Comparison of ENCODE assay signal across 12 cellular contexts in genomic region chr1:111213412-111213811, GRCh38. TPM values are rescaled to one million over a fixed set of nuclear protein-coding genes. Genes with fewer than 3 reads are reported as not detected.
DNase-seq lines count a peak whose midpoint lies in the region; ATAC-seq and TF ChIP-seq lines count a peak whose summit lies in the region.
"Had no signal": no experiment of that assay in that cellular context is flagged by ENCODE, and none has a peak within 500 bp of the region (broad histone marks: within the 10 kb centered on the region; RNA-seq: fewer than 3 reads in every experiment).

No MANE protein-coding gene starts in this region.

- intact Hi-C loops in stomach (cut with DNase I; ENCODE audit: low total_unique reads): no loop called here

- TF ChIP-seq CTCF in stomach (IDR thresholded peaks at IDR 0.05): no peak

- H3K27me3 ChIP-seq in CD8-positive, alpha-beta memory T cell (ENCODE audit: insufficient read depth, low read length, poor library complexity, severe bottlenecking): no peaks in the 10 kb centered on the region
- H3K27me3 ChIP-seq in neuronal stem cell (ENCODE audit: control insufficient read depth in 3 of 3, insufficient read depth in 3 of 3, low read depth in 1 of 3, low read length in 3 of 3): no peaks in the 10 kb centered on the region
- H3K27me3 ChIP-seq in stomach: no peaks in the 10 kb centered on the region

- H3K36me3 ChIP-seq in CD8-positive, alpha-beta memory T cell (ENCODE audit: insufficient read depth, low read length): no peaks in the 10 kb centered on the region
- H3K36me3 ChIP-seq in KOPT-K1 (ENCODE audit: insufficient read depth, low read length) (no peaks in the 10 kb centered on the region), neuronal stem cell (replicated peaks in 1 of 2; ENCODE audit: control insufficient read depth in 2 of 2, insufficient read depth in 2 of 2, low read length in 2 of 2) (no peaks in the 10 kb centered on the region), stomach (no peaks in the 10 kb centered on the region)

- no peak overlapping the region for H3K23ac ChIP-seq in neuronal stem cell (ENCODE audit: low read depth, low read length, poor library complexity)

- no peak overlapping the region for H3K4me2 ChIP-seq in neuronal stem cell (ENCODE audit: insufficient read depth, low read length, poor library complexity, severe bottlenecking)

- no peak overlapping the region for H3K27ac ChIP-seq in CD8-positive, alpha-beta memory T cell (ENCODE audit: low read depth, low read length)
- peak overlapping the region; percentile 99 for H3K27ac ChIP-seq in KOPT-K1 (ENCODE audit: low read depth, low read length, poor library complexity, severe bottlenecking)
- H3K27ac ChIP-seq in neuronal stem cell (replicated peaks; ENCODE audit: low read length): no peak overlapping the region
- H3K27ac ChIP-seq in stomach: no peak overlapping the region

- peaks cover 0 to 4% of the 10 kb centered on the region in 2 donors for H3K27me3 Mint-ChIP-seq in CD8-positive, alpha-beta memory T cell

- no peak for TF ChIP-seq POLR2A in stomach (IDR thresholded peaks at IDR 0.05)

- H4K91ac ChIP-seq in neuronal stem cell (ENCODE audit: low read depth, low read length, poor library complexity): no peak overlapping the region

- peaks cover 3 to 4% (median 4%) of the 10 kb centered on the region in 3 donors for H3K36me3 Mint-ChIP-seq in CD8-positive, alpha-beta memory T cell
- peaks cover 7 to 20% of the 10 kb centered on the region in 2 donors for H3K36me3 Mint-ChIP-seq in activated naive CD4-positive, alpha-beta T cell treated with anti-CD3 and anti-CD28 coated beads, Interleukin-2, amount 50 U/mL, for 72 hours

- CTCF ChIA-PET in CD8-positive, alpha-beta memory T cell (lab: Charles Lee): interaction anchor here (2.1 to 10.7 kb wide), 3 partner anchors 10 to 13 kb away, joined by 8 to 252 read pairs (median 11); partner anchors contain the start of gene DENND2D

- no peak overlapping the region for H3K14ac ChIP-seq in neuronal stem cell (ENCODE audit: low read length)

- no peak overlapping the region for H2AK5ac ChIP-seq in neuronal stem cell (ENCODE audit: low read depth, low read length)

- H2BK5ac ChIP-seq in neuronal stem cell (ENCODE audit: low read length): no peak overlapping the region

- peak overlapping the region; percentile 63 to 77 (median 70) for H3K4me3 Mint-ChIP-seq in CD8-positive, alpha-beta memory T cell
- H3K4me3 Mint-ChIP-seq: endodermal cell had no signal

- H2AFZ ChIP-seq in neuronal stem cell (ENCODE audit: low read length): peak overlapping the region; percentile 66

- H2BK120ac ChIP-seq in neuronal stem cell (ENCODE audit: low read depth, low read length): no peak overlapping the region

- POLR2A ChIA-PET in CD8-positive, alpha-beta memory T cell (lab: Charles Lee): interaction anchor here (11.1 kb wide), 1 partner anchor 13 kb away, joined by 259 read pairs; the partner anchor contains the start of gene DENND2D

- H4K8ac ChIP-seq in neuronal stem cell (ENCODE audit: low read depth, low read length): no peak overlapping the region

- peaks cover 0 to 20% (median 2%) of the 10 kb centered on the region in 5 donors for H3K9me3 Mint-ChIP-seq in CD8-positive, alpha-beta memory T cell
- peaks cover 5 to 7% of the 10 kb centered on the region in 2 donors for H3K9me3 Mint-ChIP-seq in activated naive CD4-positive, alpha-beta T cell treated with anti-CD3 and anti-CD28 coated beads, Interleukin-2, amount 50 U/mL, for 72 hours
- H3K9me3 Mint-ChIP-seq: endodermal cell had no signal

- no peak overlapping the region for H2BK12ac ChIP-seq in neuronal stem cell (ENCODE audit: low read length)

- no CpG with 5 or more reads among the region's 6 CpGs for WGBS in neuronal stem cell (ENCODE audit: extremely low coverage in 2 of 2, insufficient read length in 2 of 2, insufficient replicate concordance in 1 of 2), 2 donors
- WGBS in stomach, 5 donors: 72 to 87% (median 81%) methylated on average over 6 of the region's 6 CpGs

- no peak overlapping the region for H3K4ac ChIP-seq in neuronal stem cell (ENCODE audit: low read length)

- H3K4me1 ChIP-seq in CD8-positive, alpha-beta memory T cell (ENCODE audit: insufficient read depth, low read length): peaks cover 59% of the 10 kb centered on the region
- H3K4me1 ChIP-seq in neuronal stem cell (ENCODE audit: control insufficient read depth in 2 of 2, insufficient read depth in 1 of 2, low read depth in 1 of 2, low read length in 2 of 2) (peaks cover 6 to 8% of the 10 kb centered on the region in 2 donors), stomach (peaks cover 0 to 35% (median 0%) of the 10 kb centered on the region in 4 donors)

- peak in 1 of 5 donors; percentile 43 for DNase-seq in CD8-positive, alpha-beta memory T cell
- DNase-seq in activated naive CD4-positive, alpha-beta T cell treated with anti-CD3 and anti-CD28 coated beads, Interleukin-2, amount 50 U/mL, for 72 hours (ENCODE audit: low spot score in 2 of 2): no peak
- DNase-seq in neuronal stem cell (ENCODE audit: low spot score): no peak
- no peak for DNase-seq in stomach
- no peak for DNase-seq in SIG-M5 (lab: John Stamatoyannopoulos, UW)
- DNase-seq in SHP77 treated with DMSO at 0.1 percent for 48 hours (lab: John Stamatoyannopoulos, UW): no peak
- DNase-seq: activated CD8-positive, alpha-beta memory T cell treated with anti-CD3 and anti-CD28 coated beads for 24 hours; endodermal cell; KG1; kidney; NCI-H2081 had no signal

- H3K27ac Mint-ChIP-seq in CD8-positive, alpha-beta memory T cell: peak overlapping the region; percentile 95 to 99 (median 97)
- peak overlapping the region; percentile 93 to 100 for H3K27ac Mint-ChIP-seq in activated naive CD4-positive, alpha-beta T cell treated with anti-CD3 and anti-CD28 coated beads, Interleukin-2, amount 50 U/mL, for 72 hours
- H3K27ac Mint-ChIP-seq: endodermal cell had no signal

- no peak overlapping the region for H3K9ac ChIP-seq in neuronal stem cell (ENCODE audit: low read depth, low read length, poor library complexity)

- H3K79me1 ChIP-seq in neuronal stem cell (ENCODE audit: low read depth, low read length): no peaks in the 10 kb centered on the region

- H3K4me1 Mint-ChIP-seq in CD8-positive, alpha-beta memory T cell: peaks cover 61 to 80% (median 73%) of the 10 kb centered on the region in 3 donors

- no peaks in the 10 kb centered on the region for H3K9me3 ChIP-seq in CD8-positive, alpha-beta memory T cell (ENCODE audit: low read length)
- no peaks in the 10 kb centered on the region for H3K9me3 ChIP-seq in KOPT-K1 (ENCODE audit: insufficient read depth, low read length, poor library complexity, severe bottlenecking)
- H3K9me3 ChIP-seq in neuronal stem cell (replicated peaks in 1 of 2; ENCODE audit: control insufficient read depth in 2 of 2, insufficient read depth in 1 of 2, low read depth in 1 of 2, low read length in 2 of 2): no peaks in the 10 kb centered on the region
- H3K9me3 ChIP-seq in stomach: no peaks in the 10 kb centered on the region

- H3K4me3 ChIP-seq in CD8-positive, alpha-beta memory T cell (ENCODE audit: low read length): peak overlapping the region; percentile 46
- H3K4me3 ChIP-seq in neuronal stem cell (ENCODE audit: low read length in 2 of 2): no peak overlapping the region
- no peak overlapping the region for H3K4me3 ChIP-seq in stomach

- no peak overlapping the region for H2BK15ac ChIP-seq in neuronal stem cell (ENCODE audit: low read length)

- no peak overlapping the region for H3K18ac ChIP-seq in neuronal stem cell (ENCODE audit: low read length)

- ATAC-seq in activated naive CD4-positive, alpha-beta T cell treated with anti-CD3 and anti-CD28 coated beads, Interleukin-2, amount 50 U/mL, for 72 hours: no peak

- TF ChIP-seq EP300 in stomach (IDR thresholded peaks at IDR 0.05): no peak

RNA-seq across cellular contexts. Expression of gene DENND2D, which starts 13.0 kb away (rescaled TPM):
- total RNA-seq in CD8-positive, alpha-beta memory T cell: 100 to 1,000 TPM; 185 to 196 TPM
- polyA plus RNA-seq in CD8-positive, alpha-beta memory T cell: 258 TPM
- 100 to 1,000 TPM; 213 to 221 TPM for total RNA-seq in activated naive CD4-positive, alpha-beta T cell treated with anti-CD3 and anti-CD28 coated beads, Interleukin-2, amount 50 U/mL, for 72 hours
- polyA plus RNA-seq in neuronal stem cell (2013, experiment 1 of 2): 0.32 TPM
- polyA plus RNA-seq in neuronal stem cell (2013, experiment 2 of 2): 0.19 TPM
- total RNA-seq in stomach: 100 to 1,000 TPM in 1 of 5 donors, 10 to 100 TPM in 4; 24.6 to 121 (median 36.0) TPM
- polyA plus RNA-seq in stomach: 10 to 100 TPM; 35.4 to 48.5 (median 42.9) TPM

RNA-seq across cellular contexts. Expression of gene CHI3L2, which starts 14.1 kb away (rescaled TPM):
- 1 to 10 TPM; 1.6 to 1.9 TPM for total RNA-seq in CD8-positive, alpha-beta memory T cell
- polyA plus RNA-seq in CD8-positive, alpha-beta memory T cell: 20.8 TPM
- 10 to 100 TPM; 13.8 to 25.0 TPM for total RNA-seq in activated naive CD4-positive, alpha-beta T cell treated with anti-CD3 and anti-CD28 coated beads, Interleukin-2, amount 50 U/mL, for 72 hours
- polyA plus RNA-seq in neuronal stem cell (2013, experiment 1 of 2): not detected
- 0.04 TPM for polyA plus RNA-seq in neuronal stem cell (2013, experiment 2 of 2)
- total RNA-seq in stomach: 10 to 100 TPM in 1 of 5 donors, 1 to 10 TPM in 1, not detected in 3; 2.8 to 28.1 TPM
- 1 to 10 TPM; 1.4 to 5.7 (median 2.3) TPM for polyA plus RNA-seq in stomach
- total RNA-seq: endodermal cell had no signal
